ENCODE assay signal across 1 cellular context in the genomic region with DNA sequence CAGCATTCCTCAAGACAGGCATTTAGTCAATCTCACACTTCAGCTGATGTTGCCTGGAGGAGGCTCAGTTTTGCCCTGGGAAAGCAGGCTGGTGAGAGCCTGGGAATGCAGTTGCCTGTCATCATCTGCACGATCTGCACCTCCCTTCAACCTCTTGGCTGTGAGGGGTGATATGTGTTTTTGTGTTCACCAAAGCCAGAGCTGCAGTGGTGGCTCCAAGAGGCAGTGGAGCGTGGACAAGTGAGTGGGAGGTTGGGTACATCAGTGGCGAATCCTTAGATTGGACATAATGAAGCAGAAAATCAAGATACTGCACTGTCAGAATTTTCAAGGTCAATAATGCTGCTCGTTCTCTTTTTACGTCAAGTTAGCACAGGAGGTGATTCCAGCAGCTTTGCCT.
TF ChIP-seq lines count a peak whose summit lies in the region.

No MANE protein-coding gene starts in this region.

TF ChIP-seq in HepG2, 621 proteins besides CTCF, POLR2A, EP300 and RAD21:
- TF ChIP-seq ZNF282 (IDR thresholded peaks at IDR 0.05; ENCODE audit: partially characterized antibody) (no peak), KDM1A (CRISPR knock-in tag; IDR thresholded peaks at IDR 0.05) (no peak), NFATC3 (CRISPR knock-in tag; IDR thresholded peaks at IDR 0.05) (no peak), FOXA3 (CRISPR knock-in tag; IDR thresholded peaks at IDR 0.05) (no peak), RELA (CRISPR knock-in tag; IDR thresholded peaks at IDR 0.05) (no peak), SRSF4 (IDR thresholded peaks at IDR 0.05; ENCODE audit: low read depth, low read length, poor library complexity, severe bottlenecking) (no peak), MAFK (conservative IDR thresholded peaks at IDR 0.05 in 1 of 2, IDR thresholded peaks at IDR 0.05 in 1 of 2; ENCODE audit: low read length in 2 of 2) (no peak), ZNF546 (CRISPR knock-in tag; conservative IDR thresholded peaks at IDR 0.05) (no peak), FOSL2 (CRISPR knock-in tag; IDR thresholded peaks at IDR 0.05) (0 out of 2 replicates have a peak, but pooled peaks have one; percentile 6), HNF1B (CRISPR knock-in tag; IDR thresholded peaks at IDR 0.05) (0 out of 2 replicates have a peak, but pooled peaks have one; percentile 24), HBP1 (CRISPR knock-in tag; IDR thresholded peaks at IDR 0.05; ENCODE audit: low read depth) (no peak), ZNF10 (CRISPR knock-in tag; IDR thresholded peaks at IDR 0.05; ENCODE audit: borderline replicate concordance, low read depth) (no peak), ZNF160 (CRISPR knock-in tag; IDR thresholded peaks at IDR 0.05) (no peak), SALL1 (CRISPR knock-in tag; IDR thresholded peaks at IDR 0.05) (peak; percentile 36; the same call in 1 of the 2 replicates), PHF8 (CRISPR knock-in tag; IDR thresholded peaks at IDR 0.05) (no peak), ZNF292 (CRISPR knock-in tag; IDR thresholded peaks at IDR 0.05; ENCODE audit: borderline replicate concordance, low read depth) (0 out of 2 replicates have a peak, but pooled peaks have one; percentile 22), JUND (CRISPR knock-in tag; IDR thresholded peaks at IDR 0.05) (0 out of 2 replicates have a peak, but pooled peaks have one; percentile 16), ZNF572 (CRISPR knock-in tag; IDR thresholded peaks at IDR 0.05) (0 out of 2 replicates have a peak, but pooled peaks have one; percentile 47), FOXM1 (CRISPR knock-in tag; IDR thresholded peaks at IDR 0.05) (no peak), ZNF720 (CRISPR knock-in tag; IDR thresholded peaks at IDR 0.05) (no peak), THRA (CRISPR knock-in tag; IDR thresholded peaks at IDR 0.05; ENCODE audit: borderline replicate concordance) (no peak), ZNF558 (CRISPR knock-in tag; IDR thresholded peaks at IDR 0.05; ENCODE audit: borderline replicate concordance) (no peak)
- TF ChIP-seq, protein P1, sequence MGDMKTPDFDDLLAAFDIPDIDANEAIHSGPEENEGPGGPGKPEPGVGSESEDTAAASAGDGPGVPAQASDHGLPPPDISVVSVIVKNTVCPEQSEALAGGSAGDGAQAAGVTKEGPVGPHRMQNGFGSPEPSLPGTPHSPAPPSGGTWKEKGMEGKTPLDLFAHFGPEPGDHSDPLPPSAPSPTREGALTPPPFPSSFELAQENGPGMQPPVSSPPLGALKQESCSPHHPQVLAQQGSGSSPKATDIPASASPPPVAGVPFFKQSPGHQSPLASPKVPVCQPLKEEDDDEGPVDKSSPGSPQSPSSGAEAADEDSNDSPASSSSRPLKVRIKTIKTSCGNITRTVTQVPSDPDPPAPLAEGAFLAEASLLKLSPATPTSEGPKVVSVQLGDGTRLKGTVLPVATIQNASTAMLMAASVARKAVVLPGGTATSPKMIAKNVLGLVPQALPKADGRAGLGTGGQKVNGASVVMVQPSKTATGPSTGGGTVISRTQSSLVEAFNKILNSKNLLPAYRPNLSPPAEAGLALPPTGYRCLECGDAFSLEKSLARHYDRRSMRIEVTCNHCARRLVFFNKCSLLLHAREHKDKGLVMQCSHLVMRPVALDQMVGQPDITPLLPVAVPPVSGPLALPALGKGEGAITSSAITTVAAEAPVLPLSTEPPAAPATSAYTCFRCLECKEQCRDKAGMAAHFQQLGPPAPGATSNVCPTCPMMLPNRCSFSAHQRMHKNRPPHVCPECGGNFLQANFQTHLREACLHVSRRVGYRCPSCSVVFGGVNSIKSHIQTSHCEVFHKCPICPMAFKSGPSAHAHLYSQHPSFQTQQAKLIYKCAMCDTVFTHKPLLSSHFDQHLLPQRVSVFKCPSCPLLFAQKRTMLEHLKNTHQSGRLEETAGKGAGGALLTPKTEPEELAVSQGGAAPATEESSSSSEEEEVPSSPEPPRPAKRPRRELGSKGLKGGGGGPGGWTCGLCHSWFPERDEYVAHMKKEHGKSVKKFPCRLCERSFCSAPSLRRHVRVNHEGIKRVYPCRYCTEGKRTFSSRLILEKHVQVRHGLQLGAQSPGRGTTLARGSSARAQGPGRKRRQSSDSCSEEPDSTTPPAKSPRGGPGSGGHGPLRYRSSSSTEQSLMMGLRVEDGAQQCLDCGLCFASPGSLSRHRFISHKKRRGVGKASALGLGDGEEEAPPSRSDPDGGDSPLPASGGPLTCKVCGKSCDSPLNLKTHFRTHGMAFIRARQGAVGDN (CRISPR knock-in tag; IDR thresholded peaks at IDR 0.05), result peak; percentile 21; the same call in 1 of the 2 replicates
TF ChIP-seq in HepG2: peak in this region for 7.
